ENCODE assay signal across 25 cellular contexts in the genomic region with DNA sequence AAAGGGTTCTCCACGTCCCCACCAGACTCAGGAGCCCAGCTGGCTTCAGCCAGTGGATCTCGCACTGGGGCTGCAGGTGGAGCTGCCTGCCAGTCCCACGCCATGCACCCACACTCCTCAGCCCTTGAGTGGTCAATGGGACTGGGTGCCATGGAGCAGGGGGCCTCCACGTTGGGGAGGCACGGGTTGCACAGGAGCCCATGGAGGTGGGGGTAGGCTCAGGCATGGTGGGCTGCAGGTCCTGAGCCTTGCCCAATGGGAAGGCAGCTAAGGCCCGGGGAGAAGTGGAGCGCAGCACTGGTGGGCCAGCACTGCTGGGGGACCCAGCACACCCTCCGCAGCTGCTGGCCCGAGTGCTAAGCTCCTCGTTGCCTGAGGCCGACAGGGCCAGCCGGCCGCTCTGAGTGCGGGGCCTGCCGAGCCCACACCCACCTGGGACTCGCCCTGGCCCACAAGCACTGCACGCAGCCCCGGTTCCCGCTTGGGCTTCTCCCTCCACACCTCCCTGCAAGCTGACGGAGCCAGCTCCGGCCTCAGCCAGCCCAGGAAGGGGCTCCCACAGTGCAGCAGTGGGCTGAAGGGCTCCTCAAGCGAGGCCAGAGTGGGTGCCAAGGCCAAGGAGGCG.
"Had no signal": no experiment of that assay in that cellular context is flagged by ENCODE, and none has a peak within 500 bp of the region (broad histone marks: within the 10 kb centered on the region; RNA-seq: fewer than 3 reads in every experiment).

No MANE protein-coding gene starts in this region.

- ATAC-seq: effector memory CD8-positive, alpha-beta T cell; left lung; mucosa of descending colon; natural killer cell treated with Interleukin-12 subunit alpha and Interleukin-12 subunit beta and Interleukin-15 and Interleukin-18, amount 100 ng/mL, for 72 hours; psoas muscle; right cardiac atrium; upper lobe of right lung had no signal

- H3K4me3 Mint-ChIP-seq: effector memory CD8-positive, alpha-beta T cell; mesothelial cell of epicardium; naive B cell; natural killer cell treated with Interleukin-12 subunit alpha and Interleukin-12 subunit beta and Interleukin-15 and Interleukin-18, amount 100 ng/mL, for 72 hours; neural crest cell had no signal

- H3K4me1 ChIP-seq: esophagus squamous epithelium, heart right ventricle, left lung, psoas muscle, tibial nerve, upper lobe of right lung, uterus had no signal

- H3K9me3 Mint-ChIP-seq: effector memory CD8-positive, alpha-beta T cell; natural killer cell treated with Interleukin-12 subunit alpha and Interleukin-12 subunit beta and Interleukin-15 and Interleukin-18, amount 100 ng/mL, for 72 hours had no signal

- H3K4me3 ChIP-seq: esophagus squamous epithelium, heart right ventricle, left lung, mucosa of descending colon, psoas muscle, skin epidermis, thoracic aorta, tibial nerve, upper lobe of right lung, uterus had no signal

- H3K36me3 ChIP-seq: esophagus squamous epithelium, heart right ventricle, left lung, thoracic aorta, tibial nerve, upper lobe of right lung, uterus had no signal

- DNase-seq: cortex of kidney; effector memory CD8-positive, alpha-beta T cell; erythroblast; esophagus squamous epithelium; foreskin melanocyte; glutamatergic neuron; hippocampal formation; mesenchymal stem cell; naive B cell; stimulated activated CD4-positive, alpha-beta T cell treated with anti-CD3 and anti-CD28 coated beads, Interleukin-15, amount 100 ng/mL, for 24 hours; stimulated activated CD4-positive, alpha-beta T cell treated with anti-CD3 and anti-CD28 coated beads, Interleukin-2, amount 100 ng/mL, for 48 hours; stimulated activated naive CD4-positive, alpha-beta T cell treated with Interleukin-2 at 50 U/mL for 16 hours; upper lobe of right lung; uterus had no signal

- H3K27ac ChIP-seq: esophagus squamous epithelium, heart right ventricle, left lung, psoas muscle, skin epidermis, thoracic aorta, tibial nerve, upper lobe of right lung, uterus had no signal

- H3K27me3 Mint-ChIP-seq: effector memory CD8-positive, alpha-beta T cell; naive B cell; natural killer cell treated with Interleukin-12 subunit alpha and Interleukin-12 subunit beta and Interleukin-15 and Interleukin-18, amount 100 ng/mL, for 72 hours had no signal

- H3K4me1 Mint-ChIP-seq: mesothelial cell of epicardium, naive B cell, neural crest cell had no signal

- H3K27ac Mint-ChIP-seq: effector memory CD8-positive, alpha-beta T cell; mesothelial cell of epicardium; naive B cell; natural killer cell treated with Interleukin-12 subunit alpha and Interleukin-12 subunit beta and Interleukin-15 and Interleukin-18, amount 100 ng/mL, for 72 hours had no signal

- H3K27me3 ChIP-seq: esophagus squamous epithelium, heart right ventricle, left lung, tibial nerve, upper lobe of right lung, uterus had no signal

- H3K9me3 ChIP-seq: esophagus squamous epithelium, heart right ventricle, mucosa of descending colon, psoas muscle, thoracic aorta, tibial nerve, upper lobe of right lung, uterus had no signal
